ENCODE assay signal across 8 cellular contexts in genomic region chr19:23249911-23250649, GRCh38.
DNase-seq lines count a peak whose midpoint lies in the region; ATAC-seq and TF ChIP-seq lines count a peak whose summit lies in the region.

TSS of gene ZNF724 (minus strand) at chr19:23250394. CDS start at chr19:23250242, 152 bp downstream.

- in situ Hi-C loops in GM18951 (cut with MboI; ENCODE audit: low sequenced_read_pairs, unreplicated experiment): no loop called here

- peak; percentile 77 for TF ChIP-seq POLR2A in GM18951 (IDR thresholded peaks at IDR 0.05; ENCODE audit: extremely low read depth, insufficient read depth, insufficient read length)

- peak; percentile 98 for ATAC-seq in HG03175 (IDR thresholded peaks at IDR 0.05; ENCODE audit: unreplicated experiment)
- ATAC-seq in activated CD4-positive, CD25-positive, alpha-beta regulatory T cell treated with anti-CD3 and anti-CD28 coated beads, Interleukin-2, amount 50 U/mL, for 24 hours: peak; percentile 100

- peak; percentile 98 for DNase-seq in AG08395 (ENCODE audit: low spot score)
- DNase-seq in NCI-H446 treated with DMSO at 0.1 percent for 48 hours (lab: John Stamatoyannopoulos, UW): peak; percentile 95
- DNase-seq in cerebellar nuclear complex (lab: John Stamatoyannopoulos, UW): peak; percentile 82 to 89
- DNase-seq in islet precursor cell: peak; percentile 99
- peak; percentile 78 for DNase-seq in stimulated activated CD4-positive, alpha-beta T cell treated with anti-CD3 and anti-CD28 coated beads, Interleukin-12 subunit alpha, Interleukin-12 subunit beta, amount 100 ng/mL, for 4 hours

Comparison
In these comparisons a context has a peak if more than half of its experiments do, and no peak if none do; other contexts are left out.
1. Peak in every context shown above with its lines: DNase-seq and ATAC-seq.